Comparison of ENCODE assay signal across 19 cellular contexts in genomic region chr7:75038508-75038907, GRCh38. TPM values are rescaled to one million over a fixed set of nuclear protein-coding genes. Genes with fewer than 3 reads are reported as not detected.
DNase-seq lines count a peak whose midpoint lies in the region; ATAC-seq, FAIRE-seq and TF ChIP-seq lines count a peak whose summit lies in the region.
"Had no signal": no experiment of that assay in that cellular context is flagged by ENCODE, and none has a peak within 500 bp of the region (broad histone marks: within the 10 kb centered on the region; RNA-seq: fewer than 3 reads in every experiment).

No MANE protein-coding gene starts in this region.

- H4K20me1 ChIP-seq in PC-3 (ENCODE audit: low read length), result no peaks in the 10 kb centered on the region

- H3K9me3 Mint-ChIP-seq in glutamatergic neuron (ENCODE audit: unreplicated experiment), result peaks cover 7% of the 10 kb centered on the region
- H3K9me3 Mint-ChIP-seq: naive B cell had no signal

- FAIRE-seq in A549 (lab: Jason Lieb, UNC), result no peak
- FAIRE-seq: GM19239 had no signal

- peaks cover 6% of the 10 kb centered on the region for H3K27me3 Mint-ChIP-seq in glutamatergic neuron (ENCODE audit: unreplicated experiment)
- H3K27me3 Mint-ChIP-seq: activated CD4-positive, alpha-beta T cell treated with anti-CD3 and anti-CD28 coated beads for 36 hours; naive B cell had no signal

- POLR2A ChIA-PET in A549 (lab: Yijun Ruan, JAX) (no interaction called here), PC-3 (lab: Charles Lee; ENCODE audit: unreplicated experiment) (no interaction called here)

- TF ChIP-seq EP300 in A549 (IDR thresholded peaks at IDR 0.05), result no peak

- no peaks in the 10 kb centered on the region for H3F3A ChIP-seq in PC-3 (ENCODE audit: low read length, unreplicated experiment)

- H3K27me3 ChIP-seq in PC-3 (ENCODE audit: low read length), result no peaks in the 10 kb centered on the region
- H3K27me3 ChIP-seq: colonic mucosa had no signal

- TF ChIP-seq POLR2A in A549 (IDR thresholded peaks at IDR 0.05; ENCODE audit: low read length), result no peak

- WGBS in A549 (ENCODE audit: missing lambda C conversion rate), result 94% methylated on average over 8 of the region's 8 CpGs

- DNase-seq in A549 (ENCODE audit: low read depth in 1 of 2, low spot score in 1 of 2), result no peak
- peak; percentile 10 for DNase-seq in ELR (ENCODE audit: low read depth)
- DNase-seq in PC-3, result no peak
- DNase-seq in glutamatergic neuron, result no peak
- no peak for DNase-seq in dermis blood vessel endothelial cell
- DNase-seq in kidney glomerular epithelial cell (lab: John Stamatoyannopoulos, UW), result no peak
- DNase-seq: activated CD4-positive, alpha-beta T cell treated with anti-CD3 and anti-CD28 coated beads for 36 hours; activated naive CD4-positive, alpha-beta T cell treated with anti-CD3 and anti-CD28 coated beads, Interleukin-2, amount 50 U/mL, for 16 hours; colonic mucosa; Kasumi-1; naive B cell; NCI-H1694; posterior cingulate gyrus; T1000 had no signal

- TF ChIP-seq RAD21 in A549 (conservative IDR thresholded peaks at IDR 0.05 in 1 of 2, IDR thresholded peaks at IDR 0.05 in 1 of 2), result no peak

- intact Hi-C loops in PC-3 (cut with micrococcal nuclease), result no loop called here

- CTCF ChIA-PET in A549 (lab: Yijun Ruan, JAX), result interaction anchor here (2.2 to 9.7 kb wide), 2 partner anchors 8 to 10 kb away, joined by 7 to 72 read pairs; no protein-coding TSS in a partner anchor
- CTCF ChIA-PET in PC-3 (lab: Charles Lee), result no interaction called here

- ATAC-seq in A549, result peak; percentile 60 to 70
- ATAC-seq in PC-3, result peak; percentile 51
- no peak for ATAC-seq in GM18909 (IDR thresholded peaks at IDR 0.05; ENCODE audit: poor library complexity, unreplicated experiment)
- ATAC-seq: activated CD4-positive, alpha-beta T cell treated with anti-CD3 and anti-CD28 coated beads for 36 hours had no signal

- H3K27ac ChIP-seq in A549 (no peak overlapping the region), PC-3 (ENCODE audit: low read length) (no peak overlapping the region)
- H3K27ac ChIP-seq: colonic mucosa, SK-N-MC, skin epidermis, thoracic aorta had no signal

- TF ChIP-seq CTCF in A549 (IDR thresholded peaks at IDR 0.05) (no peak), PC-3 (conservative IDR thresholded peaks at IDR 0.05; ENCODE audit: low read depth, low read length) (peak; percentile 24; the same call in 1 of the 2 replicates), glutamatergic neuron (IDR thresholded peaks at IDR 0.05; ENCODE audit: partially characterized antibody, unreplicated experiment) (no peak)

- H3K9ac ChIP-seq in PC-3 (ENCODE audit: low read length), result no peak overlapping the region

- no peaks in the 10 kb centered on the region for H3K9me2 ChIP-seq in PC-3 (replicated peaks; ENCODE audit: low read length)

- no peak overlapping the region for H3K4me3 Mint-ChIP-seq in glutamatergic neuron (ENCODE audit: unreplicated experiment)
- H3K4me3 Mint-ChIP-seq: activated CD4-positive, alpha-beta T cell treated with anti-CD3 and anti-CD28 coated beads for 36 hours; naive B cell had no signal

- H3K36me3 Mint-ChIP-seq in glutamatergic neuron (ENCODE audit: unreplicated experiment), result peaks cover 5% of the 10 kb centered on the region
- H3K36me3 Mint-ChIP-seq: naive B cell had no signal

- H3K4me1 ChIP-seq in A549, result no peaks in the 10 kb centered on the region
- no peaks in the 10 kb centered on the region for H3K4me1 ChIP-seq in PC-3 (ENCODE audit: insufficient read depth, low read length)
- H3K4me1 ChIP-seq: colonic mucosa had no signal

- H3K9me3 ChIP-seq in A549, result no peaks in the 10 kb centered on the region
- H3K9me3 ChIP-seq in PC-3 (ENCODE audit: low read length), result no peaks in the 10 kb centered on the region
- H3K9me3 ChIP-seq: colonic mucosa, thoracic aorta had no signal

- no peak overlapping the region for H2AFZ ChIP-seq in PC-3 (ENCODE audit: low read length)

- H3K79me2 ChIP-seq in PC-3 (ENCODE audit: low read length), result no peaks in the 10 kb centered on the region

- BruUV-seq in PC-3 (replicated peaks; lab: Mats Ljungman, UMichigan), result no TSS peak

- peak overlapping the region; percentile 97 for H3K27ac Mint-ChIP-seq in glutamatergic neuron (ENCODE audit: unreplicated experiment)
- H3K27ac Mint-ChIP-seq: activated CD4-positive, alpha-beta T cell treated with anti-CD3 and anti-CD28 coated beads for 36 hours; naive B cell had no signal

- H3K4me3 ChIP-seq in A549 (no peak overlapping the region), PC-3 (ENCODE audit: low read length) (no peak overlapping the region)
- H3K4me3 ChIP-seq: colonic mucosa, SK-N-MC, skin epidermis, thoracic aorta had no signal

- no peaks in the 10 kb centered on the region for H3K36me3 ChIP-seq in PC-3 (ENCODE audit: low read depth, low read length)
- H3K36me3 ChIP-seq: colonic mucosa had no signal

- H3K4me1 Mint-ChIP-seq in glutamatergic neuron (ENCODE audit: low read depth, unreplicated experiment), result peaks cover 27% of the 10 kb centered on the region
- H3K4me1 Mint-ChIP-seq: naive B cell had no signal

- no peak overlapping the region for H3K4me2 ChIP-seq in A549
- H3K4me2 ChIP-seq in PC-3 (ENCODE audit: low read length), result no peak overlapping the region

TF ChIP-seq in A549, 52 proteins besides CTCF, POLR2A, EP300 and RAD21:
- TF ChIP-seq BHLHE40 (IDR thresholded peaks at IDR 0.05; ENCODE audit: low read depth, low read length) (no peak), GATA3 (IDR thresholded peaks at IDR 0.05; ENCODE audit: borderline replicate concordance) (no peak), EHF (CRISPR knock-in tag; IDR thresholded peaks at IDR 0.05) (no peak), HOXA7 (CRISPR knock-in tag; IDR thresholded peaks at IDR 0.05) (no peak), MYC (IDR thresholded peaks at IDR 0.05; ENCODE audit: borderline replicate concordance, low read length) (no peak), E2F6 (IDR thresholded peaks at IDR 0.05; ENCODE audit: borderline replicate concordance, low read depth) (no peak), RCOR1 (IDR thresholded peaks at IDR 0.05; ENCODE audit: low read depth, low read length) (no peak), FOXS1 (CRISPR knock-in tag; IDR thresholded peaks at IDR 0.05) (no peak), HES2 (IDR thresholded peaks at IDR 0.05) (no peak), NPAS2 (CRISPR knock-in tag; IDR thresholded peaks at IDR 0.05; ENCODE audit: borderline replicate concordance) (no peak)

RNA-seq across cellular contexts. Expression of gene RCC1L, which starts 35.1 kb away (rescaled TPM):
- polyA plus RNA-seq in A549 (2011; rRNA removed) (51.3 and 56.7 TPM in 2 replicates), A549 (2017; fragmentation: RNase III; extraction: RNeasy Plus Mini Kit Qiagen cat#74134 plus additional on column Dnase treatment) (55.3 to 59.6 TPM (median 57.5 TPM) in 3 replicates)
- 60.1 and 66.3 TPM in 2 replicates for polyA plus RNA-seq in A549 (2012; cell fraction: cytosol; rRNA removed)
- 56.4 and 66.5 TPM in 2 replicates for polyA plus RNA-seq in A549 (2012; cell fraction: nucleus; rRNA removed)
- 30.9 and 33.4 TPM in 2 replicates for polyA minus RNA-seq in A549 (2011; rRNA and poly(A)+ RNA removed)
- total RNA-seq in PC-3 (2014; rRNA removed) (66.8 and 78.6 TPM in 2 replicates), glutamatergic neuron (ENCODE audit: unreplicated experiment) (28.9 TPM), dermis blood vessel endothelial cell (72.0 and 86.2 TPM in 2 replicates)

RNA-seq across cellular contexts. Expression of gene GTF2IRD2B, which starts 53.9 kb away (rescaled TPM):
- polyA plus RNA-seq in A549 (2011; rRNA removed) (16.2 and 19.5 TPM in 2 replicates), A549 (2017; fragmentation: RNase III; extraction: RNeasy Plus Mini Kit Qiagen cat#74134 plus additional on column Dnase treatment) (7.1 to 10.1 TPM (median 7.4 TPM) in 3 replicates)
- polyA plus RNA-seq in A549 (2012; cell fraction: cytosol; rRNA removed), result 7.4 and 8.1 TPM in 2 replicates
- polyA plus RNA-seq in A549 (2012; cell fraction: nucleus; rRNA removed), result 6.2 and 9.6 TPM in 2 replicates
- 9.2 and 17.4 TPM in 2 replicates for polyA minus RNA-seq in A549 (2011; rRNA and poly(A)+ RNA removed)
- total RNA-seq in PC-3 (2014; rRNA removed) (20.2 and 28.3 TPM in 2 replicates), glutamatergic neuron (ENCODE audit: unreplicated experiment) (22.6 TPM), dermis blood vessel endothelial cell (12.9 and 13.5 TPM in 2 replicates)
